In genomic region chr2:20045712-20046292, GRCh38 we compare ENCODE assay signal across 9 cellular contexts. TPM values are rescaled to one million over a fixed set of nuclear protein-coding genes. Genes with fewer than 3 reads are reported as not detected.
A peak's percentile ranks its signal among the peaks of the same experiment; 100 is the strongest.
DNase-seq lines count a peak whose midpoint lies in the region; ATAC-seq, FAIRE-seq and TF ChIP-seq lines count a peak whose summit lies in the region.
"Not testable (repeated sequence)": the region's sequence is repeated elsewhere in the genome, so short reads cannot be mapped to it uniquely, and the experiment has no call there.
"Had no signal": no experiment of that assay in that cellular context is flagged by ENCODE, and none has a peak within 500 bp of the region (broad histone marks: within the 10 kb centered on the region; RNA-seq: fewer than 3 reads in every experiment).

No MANE protein-coding gene starts in this region.

- not testable (repeated sequence) for H3K9me2 ChIP-seq in SK-N-SH

- H3K4me2 ChIP-seq in SK-N-SH; K562 (ENCODE audit: insufficient read depth, low read length); mesendoderm (ENCODE audit: low read length): not testable (repeated sequence)

- not testable (repeated sequence) for H2BK15ac ChIP-seq in mesendoderm (replicated peaks; ENCODE audit: low read depth)

- not testable (repeated sequence) for H3K9me3 ChIP-seq in HEK293 (ENCODE audit: control insufficient read depth, insufficient read depth, low read depth, low read length); SK-N-SH; K562 (replicated peaks; ENCODE audit: control insufficient read depth, insufficient read depth, low read depth, low read length)

- not testable (repeated sequence) for H3K9me3 Mint-ChIP-seq in osteocyte (ENCODE audit: unreplicated experiment); type B pancreatic cell

- intact Hi-C loops in K562 (cut with micrococcal nuclease): not testable (repeated sequence)

- not testable (repeated sequence) for H3K9ac ChIP-seq in SK-N-SH; K562 (ENCODE audit: insufficient read depth in 1 of 2, low read depth in 2 of 2, low read length in 2 of 2); mesendoderm (ENCODE audit: low read length)

- H3K23ac ChIP-seq in mesendoderm (ENCODE audit: low read length): not testable (repeated sequence)

- H4K20me1 ChIP-seq in SK-N-SH (ENCODE audit: insufficient read depth): peaks cover 80% of the 10 kb centered on the region
- H4K20me1 ChIP-seq in K562 (replicated peaks; ENCODE audit: control insufficient read depth, insufficient read depth, low read length): peaks cover 29% of the 10 kb centered on the region

- not testable (repeated sequence) for TF ChIP-seq CTCF in HEK293 (tag by site-specific recombination; IDR thresholded peaks at IDR 0.05); SK-N-SH (IDR thresholded peaks at IDR 0.05); K562 (IDR thresholded peaks at IDR 0.05 in 2 of 3, conservative IDR thresholded peaks at IDR 0.05 in 1 of 3; ENCODE audit: insufficient read depth in 2 of 3, low read depth in 1 of 3, low read length in 3 of 3); fibroblast of villous mesenchyme (IDR thresholded peaks at IDR 0.05; ENCODE audit: insufficient read depth, low read depth, low read length); osteocyte (IDR thresholded peaks at IDR 0.05); type B pancreatic cell (conservative IDR thresholded peaks at IDR 0.05)

- H3K4me3 Mint-ChIP-seq in osteocyte (ENCODE audit: unreplicated experiment): not testable (repeated sequence)
- H3K4me3 Mint-ChIP-seq in type B pancreatic cell: peak overlapping the region; percentile 53

- H3K36me3 Mint-ChIP-seq in osteocyte (ENCODE audit: unreplicated experiment): peaks cover 12% of the 10 kb centered on the region
- not testable (repeated sequence) for H3K36me3 Mint-ChIP-seq in type B pancreatic cell

- CTCF ChIA-PET in HEK293 (lab: Yijun Ruan, JAX) (interaction anchor here (5.3 kb wide), 1 partner anchor 30 kb away, joined by 31 read pairs; no protein-coding TSS in a partner anchor), SK-N-SH (lab: Yijun Ruan, JAX) (interaction anchor here (0.8 to 8.0 kb wide), 6 partner anchors 11 to 49 kb away, joined by 4 to 82 read pairs (median 6); partner anchors contain the start of gene MATN3)
- CTCF ChIA-PET in K562 (lab: Yijun Ruan, JAX; ENCODE audit: low intra/inter-chr PET ratio): not testable (repeated sequence)

- FAIRE-seq in K562 (lab: Jason Lieb, UNC): not testable (repeated sequence)

- not testable (repeated sequence) for H3K9me1 ChIP-seq in K562 (ENCODE audit: control insufficient read depth, insufficient read depth, low read length)

- H2AK5ac ChIP-seq in mesendoderm (ENCODE audit: low read length): not testable (repeated sequence)

- not testable (repeated sequence) for H4K5ac ChIP-seq in mesendoderm (ENCODE audit: low read length)

- TF ChIP-seq RAD21 in SK-N-SH (IDR thresholded peaks at IDR 0.05; ENCODE audit: low read length); K562 (CRISPR knock-in tag; conservative IDR thresholded peaks at IDR 0.05 in 1 of 2, IDR thresholded peaks at IDR 0.05 in 1 of 2): not testable (repeated sequence)

- in situ Hi-C loops in K562 (cut with MboI): not testable (repeated sequence)

- H2AFZ ChIP-seq in SK-N-SH (ENCODE audit: low read depth); K562 (ENCODE audit: low read depth, low read length): not testable (repeated sequence)

- 62% methylated on average over 4 of the region's 4 CpGs for WGBS in SK-N-SH (ENCODE audit: low lambda C conversion rate)
- WGBS in K562 (ENCODE audit: insufficient coverage, low coverage, missing lambda C conversion rate): 52% methylated on average over 3 of the region's 4 CpGs
- no CpG with 5 or more reads among the region's 4 CpGs for WGBS in mesendoderm (ENCODE audit: extremely low coverage, insufficient coverage, low lambda C conversion rate)

- H3K56ac ChIP-seq in mesendoderm (ENCODE audit: low read length): not testable (repeated sequence)

- peak in 1 of 2 experiments; percentile 88; a peak in 1 of 4 replicates for TF ChIP-seq EP300 in SK-N-SH (IDR thresholded peaks at IDR 0.05; ENCODE audit: borderline replicate concordance in 1 of 2, low read depth in 1 of 2, low read length in 1 of 2)
- TF ChIP-seq EP300 in K562 (IDR thresholded peaks at IDR 0.05; ENCODE audit: low read length): not testable (repeated sequence)

- H3K4ac ChIP-seq in mesendoderm (ENCODE audit: low read depth, low read length): not testable (repeated sequence)

- not testable (repeated sequence) for TF ChIP-seq POLR2A in K562 (conservative IDR thresholded peaks at IDR 0.05)

- H3K4me1 ChIP-seq in HEK293 (ENCODE audit: control insufficient read depth, insufficient read depth, low read length): peaks cover 22% of the 10 kb centered on the region
- peaks cover 14 to 33% of the 10 kb centered on the region in 2 experiments; a peak in 3 of 4 replicates for H3K4me1 ChIP-seq in SK-N-SH (ENCODE audit: control insufficient read depth in 1 of 2, insufficient read depth in 2 of 2, low read depth in 1 of 2, low read length in 1 of 2)
- peaks cover 7 to 19% of the 10 kb centered on the region in 2 experiments; a peak in 3 of 5 replicates for H3K4me1 ChIP-seq in K562 (replicated peaks in 1 of 2; ENCODE audit: control insufficient read depth in 2 of 2, insufficient read depth in 2 of 2, low read length in 2 of 2)
- not testable (repeated sequence) for H3K4me1 ChIP-seq in mesendoderm (ENCODE audit: control insufficient read depth, low read depth, low read length)

- H2BK120ac ChIP-seq in mesendoderm (ENCODE audit: low read depth, low read length): not testable (repeated sequence)

- POLR2A ChIA-PET in HEK293 (lab: Yijun Ruan, JAX); SK-N-SH (lab: Yijun Ruan, JAX); K562 (lab: Yijun Ruan, JAX): not testable (repeated sequence)

- H2BK5ac ChIP-seq in mesendoderm (ENCODE audit: low read length): not testable (repeated sequence)

- H3K36me3 ChIP-seq in HEK293 (ENCODE audit: control insufficient read depth in 2 of 2, insufficient read depth in 1 of 2, low read length in 2 of 2); mesendoderm (ENCODE audit: control insufficient read depth, insufficient read depth, low read length): not testable (repeated sequence)
- H3K36me3 ChIP-seq in SK-N-SH (replicated peaks in 1 of 2; ENCODE audit: control insufficient read depth in 1 of 2, insufficient read depth in 2 of 2, low read length in 1 of 2) (peaks cover 4 to 12% of the 10 kb centered on the region in 2 experiments), K562 (ENCODE audit: control insufficient read depth, insufficient read depth, low read length) (peaks cover 30% of the 10 kb centered on the region; the same call in 2 of the 3 replicates)

- not testable (repeated sequence) for H4K8ac ChIP-seq in mesendoderm (ENCODE audit: low read depth, low read length)

- not testable (repeated sequence) for H3F3A ChIP-seq in SK-N-SH (replicated peaks; ENCODE audit: insufficient read depth)

- H3K27me3 ChIP-seq in SK-N-SH (ENCODE audit: insufficient read depth); K562 (ENCODE audit: control insufficient read depth in 2 of 2, insufficient read depth in 2 of 2, low read length in 2 of 2); mesendoderm (ENCODE audit: insufficient read depth, low read length, poor library complexity): not testable (repeated sequence)

- H3K79me1 ChIP-seq in mesendoderm (ENCODE audit: low read length): not testable (repeated sequence)

- H3K79me2 ChIP-seq in SK-N-SH (ENCODE audit: insufficient read depth): peaks cover 98% of the 10 kb centered on the region
- H3K79me2 ChIP-seq in K562 (ENCODE audit: control insufficient read depth, insufficient read depth, low read length): peaks cover 92% of the 10 kb centered on the region
- H3K79me2 ChIP-seq in mesendoderm (ENCODE audit: control insufficient read depth, insufficient read depth, low read length): peaks cover 68% of the 10 kb centered on the region

- H3K27ac Mint-ChIP-seq in osteocyte (ENCODE audit: unreplicated experiment): peak overlapping the region; percentile 34
- peak overlapping the region; percentile 52 for H3K27ac Mint-ChIP-seq in type B pancreatic cell

- H3K4me1 Mint-ChIP-seq in osteocyte (ENCODE audit: unreplicated experiment) (peaks cover 59% of the 10 kb centered on the region), type B pancreatic cell (ENCODE audit: unreplicated experiment) (peaks cover 39% of the 10 kb centered on the region)

- DNase-seq in SK-N-SH (peak; percentile 75), fibroblast of villous mesenchyme (ENCODE audit: low read depth) (peak; percentile 68), mesendoderm (peak; percentile 75)
- not testable (repeated sequence) for DNase-seq in K562 (ENCODE audit: extremely low read depth in 1 of 4, low spot score in 3 of 4); osteocyte (ENCODE audit: extremely low spot score, unreplicated experiment); type B pancreatic cell (ENCODE audit: extremely low spot score, unreplicated experiment)

- not testable (repeated sequence) for H3K4me3 ChIP-seq in HEK293 (ENCODE audit: low read depth, low read length); SK-N-SH (ENCODE audit: low read depth in 2 of 2, low read length in 1 of 2); K562; fibroblast of villous mesenchyme (ENCODE audit: low read depth, low read length); mesendoderm (ENCODE audit: low read length)

- not testable (repeated sequence) for H3K27ac ChIP-seq in HEK293 (ENCODE audit: extremely low read depth, low read depth, low read length); K562 (ENCODE audit: extremely low read depth, low read depth, low read length); mesendoderm (ENCODE audit: low read depth, low read length)
- peak overlapping the region in 1 of 2 experiments; percentile 8; a peak in 1 of 4 replicates for H3K27ac ChIP-seq in SK-N-SH (ENCODE audit: low read depth in 2 of 2, low read length in 1 of 2)

- not testable (repeated sequence) for H3K27me3 Mint-ChIP-seq in osteocyte (ENCODE audit: unreplicated experiment); type B pancreatic cell

- BruUV-seq in K562 (replicated peaks; lab: Mats Ljungman, UMichigan): not testable (repeated sequence)

- not testable (repeated sequence) for ATAC-seq in K562

- H3K18ac ChIP-seq in mesendoderm (ENCODE audit: low read length): not testable (repeated sequence)

RNA-seq across cellular contexts. Expression of gene LAPTM4A, which starts 5.6 kb away (rescaled TPM):
- 306 and 350 TPM in 2 replicates for polyA plus RNA-seq in SK-N-SH (2012; rRNA removed)
- 391 and 431 TPM in 2 replicates for polyA plus RNA-seq in SK-N-SH (2012; cell fraction: cytosol; rRNA removed)
- 69.8 and 155 TPM in 2 replicates for polyA plus RNA-seq in SK-N-SH (2012; cell fraction: nucleus; rRNA removed)
- total RNA-seq in K562 (2011; cell fraction: chromatin; rRNA removed; ENCODE audit: low replicate concordance): 58.1 and 78.2 TPM in 2 replicates
- 57.9 and 60.0 TPM in 2 replicates for total RNA-seq in K562 (2011; cell fraction: nucleolus; rRNA removed)
- 87.9 and 89.5 TPM in 2 replicates for total RNA-seq in K562 (2011; cell fraction: nucleoplasm; rRNA removed)
- 13.4 and 18.7 TPM in 2 replicates for total RNA-seq in K562 (2014; rRNA removed)
- 23.2 and 31.2 TPM in 2 replicates for total RNA-seq in K562 (2014; rRNA removed; fragmentation: Illumina TruSeq; extraction: Trizol)
- total RNA-seq in K562 (2015; rRNA removed; fragmentation: Illumina TruSeq; extraction: Trizol): 31.0 and 31.3 TPM in 2 replicates
- total RNA-seq in K562 (2021): 45.1 and 46.0 TPM in 2 replicates
- polyA plus RNA-seq in K562 (2011; rRNA removed): 139 and 167 TPM in 2 replicates
- 50.0 and 148 TPM in 2 replicates for polyA plus RNA-seq in K562 (2011; cell fraction: cytosol; rRNA removed)
- 31.2 and 52.6 TPM in 2 replicates for polyA plus RNA-seq in K562 (2011; cell fraction: nucleus; rRNA removed)
- polyA plus RNA-seq in K562 (2012): 55.6 and 56.3 TPM in 2 replicates
- polyA plus RNA-seq in K562 (2014; fragmentation: Illumina TruSeq; extraction: Trizol): 53.9 and 64.5 TPM in 2 replicates
- 100 to 1,000 TPM; 141 to 157 TPM for polyA plus RNA-seq in K562 (2014; fragmentation: Nextera tagmentation; extraction: Ambion mirVana)
- polyA plus RNA-seq in K562 (2014; rRNA removed): 50.1 and 64.3 TPM in 2 replicates
- 76.5 and 97.3 TPM in 2 replicates for polyA minus RNA-seq in K562 (2011; rRNA and poly(A)+ RNA removed)
- polyA minus RNA-seq in K562 (2011; cell fraction: cytosol; rRNA and poly(A)+ RNA removed): 21.9 and 33.3 TPM in 2 replicates
- polyA minus RNA-seq in K562 (2011; cell fraction: nucleus; rRNA and poly(A)+ RNA removed): 15.9 and 29.5 TPM in 2 replicates
- 101 and 146 TPM in 2 replicates for total RNA-seq in fibroblast of villous mesenchyme
- 350 TPM for polyA plus RNA-seq in mesendoderm (2013, experiment 1 of 2)
- 343 TPM for polyA plus RNA-seq in mesendoderm (2013, experiment 2 of 2)
- total RNA-seq in osteocyte: 560 and 578 TPM in 2 replicates
- 196 and 229 TPM in 2 replicates for total RNA-seq in type B pancreatic cell (ENCODE audit: low replicate concordance)

RNA-seq across cellular contexts. Expression of gene MATN3, which starts 33.3 kb away (rescaled TPM):
- polyA plus RNA-seq in SK-N-SH (2012; rRNA removed) (4.0 and 5.9 TPM in 2 replicates), K562 (2011; rRNA removed) (not detected in 2 replicates), K562 (2014; fragmentation: Illumina TruSeq; extraction: Trizol) (not detected in 2 replicates), K562 (2014; fragmentation: Nextera tagmentation; extraction: Ambion mirVana) (not detected), K562 (2014; rRNA removed) (0.30 TPM in 1 of 2 replicates, not detected in the other)
- 7.1 and 8.9 TPM in 2 replicates for polyA plus RNA-seq in SK-N-SH (2012; cell fraction: cytosol; rRNA removed)
- polyA plus RNA-seq in SK-N-SH (2012; cell fraction: nucleus; rRNA removed): 3.6 and 5.5 TPM in 2 replicates
- total RNA-seq in K562 (2011; cell fraction: chromatin; rRNA removed; ENCODE audit: low replicate concordance): not detected in 2 replicates
- total RNA-seq in K562 (2011; cell fraction: nucleolus; rRNA removed): not detected in 2 replicates
- not detected in 2 replicates for total RNA-seq in K562 (2011; cell fraction: nucleoplasm; rRNA removed)
- total RNA-seq in K562 (2014; rRNA removed) (not detected in 2 replicates), K562 (2014; rRNA removed; fragmentation: Illumina TruSeq; extraction: Trizol) (not detected in 2 replicates), K562 (2015; rRNA removed; fragmentation: Illumina TruSeq; extraction: Trizol) (not detected in 2 replicates), K562 (2021) (not detected in 2 replicates), fibroblast of villous mesenchyme (3.0 and 3.9 TPM in 2 replicates), osteocyte (12.2 and 12.8 TPM in 2 replicates), type B pancreatic cell (ENCODE audit: low replicate concordance) (0.45 and 3.0 TPM in 2 replicates)
- polyA plus RNA-seq in K562 (2011; cell fraction: cytosol; rRNA removed): 0.04 TPM in 1 of 2 replicates, not detected in the other
- polyA plus RNA-seq in K562 (2011; cell fraction: nucleus; rRNA removed): not detected in 2 replicates
- not detected in 2 replicates for polyA plus RNA-seq in K562 (2012)
- polyA minus RNA-seq in K562 (2011; rRNA and poly(A)+ RNA removed): not detected in 2 replicates
- not detected in 2 replicates for polyA minus RNA-seq in K562 (2011; cell fraction: cytosol; rRNA and poly(A)+ RNA removed)
- not detected in 2 replicates for polyA minus RNA-seq in K562 (2011; cell fraction: nucleus; rRNA and poly(A)+ RNA removed)
- polyA plus RNA-seq in mesendoderm (2013, experiment 1 of 2): 17.0 TPM
- polyA plus RNA-seq in mesendoderm (2013, experiment 2 of 2): 17.9 TPM
- total RNA-seq: CD4-positive, alpha-beta memory T cell had no signal
- polyA plus RNA-seq: CD14-positive monocyte; CD4-positive, alpha-beta memory T cell had no signal

RNA-seq across cellular contexts. Expression of gene WDR35, which starts 55.9 kb away (rescaled TPM):
- polyA plus RNA-seq in SK-N-SH (2012; rRNA removed) (8.6 and 12.1 TPM in 2 replicates), K562 (2011; rRNA removed) (7.0 and 9.5 TPM in 2 replicates), K562 (2014; fragmentation: Illumina TruSeq; extraction: Trizol) (6.8 and 8.0 TPM in 2 replicates), K562 (2014; fragmentation: Nextera tagmentation; extraction: Ambion mirVana) (1 to 10 TPM; 3.3 to 6.7 TPM), K562 (2014; rRNA removed) (6.2 and 7.3 TPM in 2 replicates)
- 9.9 and 10.9 TPM in 2 replicates for polyA plus RNA-seq in SK-N-SH (2012; cell fraction: cytosol; rRNA removed)
- 13.9 and 30.4 TPM in 2 replicates for polyA plus RNA-seq in SK-N-SH (2012; cell fraction: nucleus; rRNA removed)
- 6.3 and 26.2 TPM in 2 replicates for total RNA-seq in K562 (2011; cell fraction: chromatin; rRNA removed; ENCODE audit: low replicate concordance)
- total RNA-seq in K562 (2011; cell fraction: nucleolus; rRNA removed): 2.8 and 4.2 TPM in 2 replicates
- 7.7 and 10.5 TPM in 2 replicates for total RNA-seq in K562 (2011; cell fraction: nucleoplasm; rRNA removed)
- total RNA-seq in K562 (2014; rRNA removed) (5.5 and 6.4 TPM in 2 replicates), K562 (2014; rRNA removed; fragmentation: Illumina TruSeq; extraction: Trizol) (12.3 and 13.1 TPM in 2 replicates), K562 (2015; rRNA removed; fragmentation: Illumina TruSeq; extraction: Trizol) (8.6 and 10.5 TPM in 2 replicates), K562 (2021) (9.2 and 9.6 TPM in 2 replicates), fibroblast of villous mesenchyme (11.3 and 13.0 TPM in 2 replicates), osteocyte (11.0 and 11.4 TPM in 2 replicates), type B pancreatic cell (ENCODE audit: low replicate concordance) (4.5 and 15.0 TPM in 2 replicates)
- 1.6 and 3.3 TPM in 2 replicates for polyA plus RNA-seq in K562 (2011; cell fraction: cytosol; rRNA removed)
- polyA plus RNA-seq in K562 (2011; cell fraction: nucleus; rRNA removed): 9.1 and 10.2 TPM in 2 replicates
- 3.3 and 4.2 TPM in 2 replicates for polyA plus RNA-seq in K562 (2012)
- polyA minus RNA-seq in K562 (2011; rRNA and poly(A)+ RNA removed): 22.3 and 25.7 TPM in 2 replicates
- 4.6 and 9.5 TPM in 2 replicates for polyA minus RNA-seq in K562 (2011; cell fraction: cytosol; rRNA and poly(A)+ RNA removed)
- 7.5 and 10.8 TPM in 2 replicates for polyA minus RNA-seq in K562 (2011; cell fraction: nucleus; rRNA and poly(A)+ RNA removed)
- 7.8 TPM for polyA plus RNA-seq in mesendoderm (2013, experiment 1 of 2)
- polyA plus RNA-seq in mesendoderm (2013, experiment 2 of 2): 7.5 TPM
